ENCODE assay signal across 23 cellular contexts in genomic region chr2:238325694-238326093, GRCh38. TPM values are rescaled to one million over a fixed set of nuclear protein-coding genes. Genes with fewer than 3 reads are reported as not detected.
DNase-seq lines count a peak whose midpoint lies in the region; FAIRE-seq and TF ChIP-seq lines count a peak whose summit lies in the region.
"Had no signal": no experiment of that assay in that cellular context is flagged by ENCODE, and none has a peak within 500 bp of the region (broad histone marks: within the 10 kb centered on the region; RNA-seq: fewer than 3 reads in every experiment).

No MANE protein-coding gene starts in this region.

- H3K27me3 ChIP-seq in bronchial epithelial cell (ENCODE audit: control insufficient read depth, insufficient read depth, low read length) (no peaks in the 10 kb centered on the region), trophoblast cell (ENCODE audit: insufficient read depth, low read length) (no peaks in the 10 kb centered on the region), H9 (ENCODE audit: insufficient read depth, low read length) (no peaks in the 10 kb centered on the region)
- H3K27me3 ChIP-seq: BLaER1 had no signal

- H3T11ph ChIP-seq in H9 (ENCODE audit: low read length) = no peak overlapping the region

- H3K79me2 ChIP-seq in trophoblast cell (ENCODE audit: control insufficient read depth, insufficient read depth, low read length, poor library complexity) (no peaks in the 10 kb centered on the region), H9 (ENCODE audit: insufficient read depth, low read length) (peaks cover 1% of the 10 kb centered on the region; the same call in 1 of the 2 replicates)

- H3K27ac ChIP-seq in trophoblast cell (ENCODE audit: low read depth, low read length) (no peak overlapping the region), H9 (ENCODE audit: insufficient read length, low read depth, low read length) (no peak overlapping the region)
- H3K27ac ChIP-seq: 22Rv1, BLaER1, C4-2B had no signal

- peaks cover 7% of the 10 kb centered on the region for H3K23me2 ChIP-seq in H9 (ENCODE audit: insufficient read length, low read depth, low read length, poor library complexity, severe bottlenecking)

- DNase-seq in activated CD8-positive, alpha-beta memory T cell treated with anti-CD3 and anti-CD28 coated beads for 24 hours = peak; percentile 19
- no peak for DNase-seq in activated CD8-positive, alpha-beta memory T cell treated with anti-CD3 and anti-CD28 coated beads, Interleukin-2, amount 50 U/mL, for 4 hours
- DNase-seq in bronchial epithelial cell (ENCODE audit: low read depth) (no peak), trophoblast cell (no peak), type B pancreatic cell (ENCODE audit: extremely low spot score, unreplicated experiment) (peak; percentile 20), SKM-1 treated with dmso at 0.1 percent for 144 hours (lab: John Stamatoyannopoulos, UW; ENCODE audit: unreplicated experiment) (no peak), medulla oblongata (ENCODE audit: extremely low spot score) (no peak), H9 (no peak)
- DNase-seq: Caco-2; CD4-positive, CD25-positive, alpha-beta regulatory T cell; CD8-positive, alpha-beta T cell; DMS153; DND-41; GOT3; HCEC 1CT had no signal

- WGBS in trophoblast cell (ENCODE audit: extremely low coverage, insufficient coverage, insufficient read length) = no CpG with 5 or more reads among the region's 9 CpGs
- WGBS in H9 (ENCODE audit: extremely low coverage, insufficient read length, low lambda C conversion rate) = no CpG with 5 or more reads among the region's 9 CpGs

- peaks cover 10% of the 10 kb centered on the region for H3K4me1 Mint-ChIP-seq in type B pancreatic cell (ENCODE audit: unreplicated experiment)
- H3K4me1 Mint-ChIP-seq in H9 = peaks cover 9 to 10% of the 10 kb centered on the region in 2 experiments

- no peak for TF ChIP-seq CTCF in bronchial epithelial cell (IDR thresholded peaks at IDR 0.05; ENCODE audit: insufficient read depth, low read length, severe bottlenecking)
- no peak for TF ChIP-seq CTCF in type B pancreatic cell (conservative IDR thresholded peaks at IDR 0.05)
- TF ChIP-seq CTCF in H9 (conservative IDR thresholded peaks at IDR 0.05) = no peak

- H3K9me3 Mint-ChIP-seq in type B pancreatic cell (no peaks in the 10 kb centered on the region), H9 (peaks cover 0 to 3% of the 10 kb centered on the region in 2 experiments; a peak in 2 of 5 replicates)

- H3K4me2 ChIP-seq in trophoblast cell (ENCODE audit: low read length) (no peak overlapping the region), H9 (ENCODE audit: insufficient read depth, insufficient read length, low read length) (no peak overlapping the region)
- H3K4me2 ChIP-seq: BLaER1 had no signal

- H3K79me1 ChIP-seq in trophoblast cell (ENCODE audit: low read length) (no peaks in the 10 kb centered on the region), H9 (ENCODE audit: insufficient read depth, low read depth, low read length, poor library complexity, severe bottlenecking) (no peaks in the 10 kb centered on the region)

- no peak overlapping the region for H2BK120ac ChIP-seq in trophoblast cell (ENCODE audit: insufficient read depth, low read length, poor library complexity)
- no peak overlapping the region for H2BK120ac ChIP-seq in H9 (ENCODE audit: low read depth, low read length, poor library complexity, severe bottlenecking)

- no peak overlapping the region for H2BK12ac ChIP-seq in trophoblast cell (ENCODE audit: low read length)
- no peak overlapping the region for H2BK12ac ChIP-seq in H9 (ENCODE audit: insufficient read length, low read depth, low read length)

- H3K14ac ChIP-seq in trophoblast cell (ENCODE audit: low read length) (no peak overlapping the region), H9 (ENCODE audit: insufficient read depth, low read length) (no peak overlapping the region)

- peaks cover 11% of the 10 kb centered on the region for H3K36me3 ChIP-seq in bronchial epithelial cell (ENCODE audit: control insufficient read depth, insufficient read depth, low read length)
- H3K36me3 ChIP-seq in trophoblast cell (ENCODE audit: control insufficient read depth in 1 of 2, insufficient read depth in 2 of 2, low read length in 2 of 2) = peaks cover 17 to 18% of the 10 kb centered on the region in 2 experiments

- H3K9ac ChIP-seq in trophoblast cell (ENCODE audit: low read length) (no peak overlapping the region), H9 (ENCODE audit: extremely low read depth, insufficient read length, low read length) (no peak overlapping the region)
- H3K9ac ChIP-seq: BLaER1 had no signal

- H3K18ac ChIP-seq in trophoblast cell (ENCODE audit: low read length) (no peak overlapping the region), H9 (ENCODE audit: insufficient read length, low read depth, low read length) (no peak overlapping the region)

- H3K9me3 ChIP-seq in trophoblast cell (ENCODE audit: insufficient read depth, low read depth, low read length) (peaks cover 3% of the 10 kb centered on the region), H9 (ENCODE audit: control insufficient read depth, low read depth, low read length) (no peaks in the 10 kb centered on the region)
- H3K9me3 ChIP-seq: Caco-2 had no signal

- no peaks in the 10 kb centered on the region for H3K27me3 Mint-ChIP-seq in type B pancreatic cell
- no peaks in the 10 kb centered on the region; the same call in 1 of the 2 replicates for H3K27me3 Mint-ChIP-seq in H9 (ENCODE audit: low read depth)
- H3K27me3 Mint-ChIP-seq: B cell; CD4-positive, CD25-positive, alpha-beta regulatory T cell had no signal

- no peaks in the 10 kb centered on the region for H4K20me1 ChIP-seq in H9 (ENCODE audit: control insufficient read depth, insufficient read depth, insufficient read length)

- H4K8ac ChIP-seq in trophoblast cell (ENCODE audit: low read depth, low read length) (no peak overlapping the region), H9 (replicated peaks; ENCODE audit: insufficient read length, low read depth, low read length) (no peak overlapping the region)

- no peak overlapping the region for H2BK5ac ChIP-seq in trophoblast cell (ENCODE audit: low read depth, low read length, poor library complexity)
- H2BK5ac ChIP-seq in H9 (ENCODE audit: insufficient read length, low read length) = no peak overlapping the region

- H3K23ac ChIP-seq in trophoblast cell (ENCODE audit: low read length) = no peak overlapping the region
- no peak overlapping the region for H3K23ac ChIP-seq in H9 (ENCODE audit: insufficient read length, low read depth, low read length)

- no peak overlapping the region for H4K5ac ChIP-seq in H9 (ENCODE audit: insufficient read length, low read depth, low read length)

- H3K27ac Mint-ChIP-seq in type B pancreatic cell (no peak overlapping the region), H9 (no peak overlapping the region)
- H3K27ac Mint-ChIP-seq: B cell; CD8-positive, alpha-beta T cell had no signal

- H3K4ac ChIP-seq in trophoblast cell (ENCODE audit: low read depth, low read length) = no peak overlapping the region
- no peak overlapping the region for H3K4ac ChIP-seq in H9 (ENCODE audit: low read depth, low read length)

- FAIRE-seq in bronchial epithelial cell (lab: Jason Lieb, UNC) = peak; percentile 36
- FAIRE-seq: A204.1, G401.6, GM12892, H54 had no signal

- H2AFZ ChIP-seq in trophoblast cell (ENCODE audit: insufficient read depth, low read length, poor library complexity) = no peak overlapping the region
- H2AFZ ChIP-seq in H9 (ENCODE audit: low read length) = no peak overlapping the region

- H3K56ac ChIP-seq in H9 (ENCODE audit: insufficient read length, low read depth, low read length) = no peak overlapping the region

- H3K4me3 ChIP-seq in bronchial epithelial cell (ENCODE audit: low read depth, low read length) = no peak overlapping the region
- H3K4me3 ChIP-seq in trophoblast cell (ENCODE audit: low read depth, low read length) = peak overlapping the region; percentile 9
- H3K4me3 ChIP-seq: BLaER1 had no signal

- no peak overlapping the region for H2BK15ac ChIP-seq in H9 (ENCODE audit: low read depth, low read length)

- no peak overlapping the region for H4K12ac ChIP-seq in trophoblast cell (ENCODE audit: low read depth, low read length)

- no peak overlapping the region for H3K4me3 Mint-ChIP-seq in type B pancreatic cell
- H3K4me3 Mint-ChIP-seq in H9 = no peak overlapping the region
- H3K4me3 Mint-ChIP-seq: B cell; CD4-positive, CD25-positive, alpha-beta regulatory T cell; CD8-positive, alpha-beta T cell had no signal

- H3K4me1 ChIP-seq in trophoblast cell (ENCODE audit: control insufficient read depth in 1 of 2, insufficient read depth in 2 of 2, low read length in 2 of 2) (peaks cover 0 to 2% of the 10 kb centered on the region in 2 experiments), H9 (ENCODE audit: insufficient read depth, low read length) (peaks cover 3% of the 10 kb centered on the region; the same call in 1 of the 2 replicates)
- H3K4me1 ChIP-seq: Caco-2 had no signal

- H3K36me3 Mint-ChIP-seq in type B pancreatic cell = peaks cover 22% of the 10 kb centered on the region
- H3K36me3 Mint-ChIP-seq in H9 (ENCODE audit: insufficient read depth in 1 of 3, low read depth in 3 of 3) = peaks cover 15 to 41% (median 39%) of the 10 kb centered on the region in 3 experiments

- H4K91ac ChIP-seq in trophoblast cell (ENCODE audit: low read depth, low read length) (no peak overlapping the region), H9 (ENCODE audit: insufficient read length, low read depth, low read length) (no peak overlapping the region)

- H2AK5ac ChIP-seq in trophoblast cell (ENCODE audit: low read length) = no peak overlapping the region
- H2AK5ac ChIP-seq in H9 (ENCODE audit: insufficient read length, low read length) = no peak overlapping the region

- no peak overlapping the region for H2BK20ac ChIP-seq in H9 (ENCODE audit: low read depth, low read length, poor library complexity, severe bottlenecking)

RNA-seq across cellular contexts. Expression of gene TRAF3IP1, which starts 5.4 kb away (rescaled TPM):
- total RNA-seq in bronchial epithelial cell = 9.2 and 11.4 TPM in 2 replicates
- 6.4 and 6.5 TPM in 2 replicates for polyA plus RNA-seq in trophoblast cell (2013)
- 20.9 and 21.0 TPM in 2 replicates for total RNA-seq in type B pancreatic cell (ENCODE audit: low replicate concordance)
- total RNA-seq in H9 (2021) = 12.9 and 16.4 TPM in 2 replicates

RNA-seq across cellular contexts. Expression of gene PER2, which starts 37.3 kb away (rescaled TPM):
- total RNA-seq in bronchial epithelial cell = 11.3 and 19.1 TPM in 2 replicates
- 2.0 and 2.2 TPM in 2 replicates for polyA plus RNA-seq in trophoblast cell (2013)
- total RNA-seq in type B pancreatic cell (ENCODE audit: low replicate concordance) = 14.0 and 15.5 TPM in 2 replicates
- 12.1 and 12.9 TPM in 2 replicates for total RNA-seq in H9 (2021)

Comparison
In these comparisons a context has a peak if more than half of its experiments do, and no peak if none do; other contexts are left out.
1. DNase-seq: peak in activated CD8-positive, alpha-beta memory T cell treated with anti-CD3 and anti-CD28 coated beads for 24 hours (single experiment) and type B pancreatic cell (single experiment); none in activated CD8-positive, alpha-beta memory T cell treated with anti-CD3 and anti-CD28 coated beads, Interleukin-2, amount 50 U/mL, for 4 hours (single experiment), bronchial epithelial cell (single experiment), trophoblast cell (0 of 2), SKM-1 treated with dmso at 0.1 percent for 144 hours (single experiment), medulla oblongata (single experiment) and H9 (single experiment).